In genomic region chr10:62268027-62268398, GRCh38 we compare ENCODE assay signal across 8 cellular contexts. TPM values are rescaled to one million over a fixed set of nuclear protein-coding genes. Genes with fewer than 3 reads are reported as not detected.
DNase-seq lines count a peak whose midpoint lies in the region; ATAC-seq and TF ChIP-seq lines count a peak whose summit lies in the region.

No MANE protein-coding gene starts in this region.

- intact Hi-C loops in breast epithelium (cut with DNase I; ENCODE audit: low total_unique reads) = no loop called here

- DNase-seq in breast epithelium (ENCODE audit: low spot score in 2 of 2) = no peak
- no peak for DNase-seq in AML-193 (lab: John Stamatoyannopoulos, UW)

- TF ChIP-seq POLR2A in breast epithelium (IDR thresholded peaks at IDR 0.05) = no peak

- H3K36me3 ChIP-seq in KOPT-K1 (ENCODE audit: insufficient read depth, low read length) (no peaks in the 10 kb centered on the region; the same call in 1 of the 2 replicates), breast epithelium (no peaks in the 10 kb centered on the region), muscle layer of colon (ENCODE audit: insufficient read depth, low read length) (no peaks in the 10 kb centered on the region)

- no peak overlapping the region for H3K9ac ChIP-seq in muscle layer of colon (ENCODE audit: low read length)

- TF ChIP-seq CTCF in breast epithelium (IDR thresholded peaks at IDR 0.05) = no peak

- H3K27me3 ChIP-seq in breast epithelium (no peaks in the 10 kb centered on the region), muscle layer of colon (ENCODE audit: control insufficient read depth in 1 of 2, insufficient read depth in 2 of 2, low read length in 2 of 2) (peaks cover 0 to 6% of the 10 kb centered on the region in 2 donors)

- ATAC-seq in GM19463 (IDR thresholded peaks at IDR 0.05; ENCODE audit: unreplicated experiment) = no peak
- ATAC-seq in GM21619 (IDR thresholded peaks at IDR 0.05; ENCODE audit: unreplicated experiment) = no peak
- ATAC-seq in HG03521 (IDR thresholded peaks at IDR 0.05; ENCODE audit: unreplicated experiment) = no peak

- H3K9me3 ChIP-seq in KOPT-K1 (ENCODE audit: insufficient read depth, low read length, poor library complexity, severe bottlenecking) (no peaks in the 10 kb centered on the region), breast epithelium (no peaks in the 10 kb centered on the region), muscle layer of colon (ENCODE audit: low read length) (no peaks in the 10 kb centered on the region)

- peak overlapping the region; percentile 61 for H3K27ac ChIP-seq in KOPT-K1 (ENCODE audit: low read depth, low read length, poor library complexity, severe bottlenecking)
- no peak overlapping the region for H3K27ac ChIP-seq in breast epithelium
- H3K27ac ChIP-seq in muscle layer of colon (ENCODE audit: low read depth, low read length) = no peak overlapping the region

- H3K4me1 ChIP-seq in breast epithelium (no peaks in the 10 kb centered on the region), muscle layer of colon (ENCODE audit: insufficient read depth, low read length) (peaks cover 6% of the 10 kb centered on the region)

- H3K4me3 ChIP-seq in GM08714 (ENCODE audit: low read length) = peak overlapping the region; percentile 69
- peak overlapping the region; percentile 69 to 95 (median 73) for H3K4me3 ChIP-seq in breast epithelium
- H3K4me3 ChIP-seq in muscle layer of colon (ENCODE audit: low read depth in 1 of 2, low read length in 2 of 2) = peak overlapping the region; percentile 68 to 86

RNA-seq across cellular contexts. Expression of gene RTKN2, which starts 0.6 kb away (rescaled TPM):
- 1 to 10 TPM in 1 of 3 donors, under 1 TPM in 2; 0.16 to 1.3 (median 0.98) TPM for total RNA-seq in breast epithelium
